Comparison of ENCODE assay signal across 9 cellular contexts in the genomic region with DNA sequence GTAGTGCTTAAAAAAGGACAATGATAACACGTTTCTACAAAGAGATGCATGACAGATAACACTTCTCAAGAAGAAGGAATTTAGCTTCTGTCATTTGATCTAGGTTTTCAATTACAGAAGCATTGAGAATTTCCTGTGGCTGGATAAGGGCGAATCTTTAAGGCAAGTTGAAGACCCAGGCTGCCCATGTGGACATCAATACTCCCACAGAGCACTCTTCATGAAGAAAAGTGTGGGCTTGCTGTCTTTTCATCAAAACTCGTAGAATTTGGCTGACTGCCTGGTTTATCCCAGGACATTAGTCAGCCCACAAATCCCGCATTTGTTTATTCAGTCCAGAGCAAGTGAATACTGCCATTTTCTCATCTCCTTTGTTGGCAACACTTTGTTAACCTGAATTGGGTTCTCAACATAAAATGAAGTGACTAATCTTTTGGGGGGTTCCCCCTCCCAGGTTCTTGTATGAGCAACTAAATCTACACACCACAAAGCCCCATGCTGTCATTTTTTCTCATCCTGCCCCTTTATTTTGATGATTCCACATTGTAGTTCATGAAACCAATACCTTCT. TPM values are rescaled to one million over a fixed set of nuclear protein-coding genes. Genes with fewer than 3 reads are reported as not detected.
DNase-seq lines count a peak whose midpoint lies in the region; ATAC-seq and TF ChIP-seq lines count a peak whose summit lies in the region.
"Had no signal": no experiment of that assay in that cellular context is flagged by ENCODE, and none has a peak within 500 bp of the region (broad histone marks: within the 10 kb centered on the region; RNA-seq: fewer than 3 reads in every experiment).

No MANE protein-coding gene starts in this region.

- H3K36me3 Mint-ChIP-seq in activated CD4-positive, alpha-beta memory T cell treated with anti-CD3 and anti-CD28 coated beads, Interleukin-2, amount 10 ng/mL, durations not matched to agents 7 days and 5 days (ENCODE audit: low read depth) = peaks cover 36% of the 10 kb centered on the region
- no peaks in the 10 kb centered on the region for H3K36me3 Mint-ChIP-seq in glutamatergic neuron (ENCODE audit: unreplicated experiment)
- H3K36me3 Mint-ChIP-seq in progenitor cell of endocrine pancreas (ENCODE audit: insufficient read depth) = no peaks in the 10 kb centered on the region

- no peak for TF ChIP-seq CTCF in AG10803 (conservative IDR thresholded peaks at IDR 0.05; ENCODE audit: low read length)
- TF ChIP-seq CTCF in glutamatergic neuron (IDR thresholded peaks at IDR 0.05; ENCODE audit: partially characterized antibody, unreplicated experiment) = no peak
- TF ChIP-seq CTCF in progenitor cell of endocrine pancreas (IDR thresholded peaks at IDR 0.05; ENCODE audit: unreplicated experiment) = no peak

- DNase-seq in AG10803 (ENCODE audit: low read depth) (peak; percentile 82), HCEC 1CT (peak; percentile 99), iris pigment epithelial cell (ENCODE audit: low read depth) (peak; percentile 99), glutamatergic neuron (no peak), progenitor cell of endocrine pancreas (ENCODE audit: low spot score, unreplicated experiment) (no peak)
- DNase-seq in activated CD4-positive, alpha-beta memory T cell treated with anti-CD3 and anti-CD28 coated beads, Interleukin-2, amount 10 ng/mL, durations not matched to agents 7 days and 5 days = peak; percentile 34

- no peak overlapping the region for H3K4me3 Mint-ChIP-seq in activated CD4-positive, alpha-beta memory T cell treated with anti-CD3 and anti-CD28 coated beads, Interleukin-2, amount 10 ng/mL, durations not matched to agents 7 days and 5 days
- no peak overlapping the region for H3K4me3 Mint-ChIP-seq in glutamatergic neuron (ENCODE audit: unreplicated experiment)
- no peak overlapping the region for H3K4me3 Mint-ChIP-seq in progenitor cell of endocrine pancreas (ENCODE audit: low read depth)

- H3K27ac Mint-ChIP-seq in activated CD4-positive, alpha-beta memory T cell treated with anti-CD3 and anti-CD28 coated beads, Interleukin-2, amount 10 ng/mL, durations not matched to agents 7 days and 5 days = peak overlapping the region; percentile 37
- H3K27ac Mint-ChIP-seq in glutamatergic neuron (ENCODE audit: unreplicated experiment) (no peak overlapping the region), progenitor cell of endocrine pancreas (no peak overlapping the region)

- POLR2A ChIA-PET in activated CD4-positive, alpha-beta memory T cell treated with anti-CD3 and anti-CD28 coated beads, Interleukin-2, amount 10 ng/mL, durations not matched to agents 7 days and 5 days (lab: Charles Lee) = interaction anchor here (1.1 to 1.6 kb wide), 5 partner anchors 10 to 53 kb away, joined by 3 to 10 read pairs (median 6); a partner anchor contains a TSS

- peaks cover 40% of the 10 kb centered on the region for H3K4me1 Mint-ChIP-seq in activated CD4-positive, alpha-beta memory T cell treated with anti-CD3 and anti-CD28 coated beads, Interleukin-2, amount 10 ng/mL, durations not matched to agents 7 days and 5 days
- no peaks in the 10 kb centered on the region for H3K4me1 Mint-ChIP-seq in glutamatergic neuron (ENCODE audit: low read depth, unreplicated experiment)
- H3K4me1 Mint-ChIP-seq in progenitor cell of endocrine pancreas (ENCODE audit: low read depth) = no peaks in the 10 kb centered on the region

- CTCF ChIA-PET in activated CD4-positive, alpha-beta memory T cell treated with anti-CD3 and anti-CD28 coated beads, Interleukin-2, amount 10 ng/mL, durations not matched to agents 7 days and 5 days (lab: Charles Lee) = interaction anchor here (0.7 to 2.0 kb wide), 6 partner anchors 11 to 239 kb away, joined by 3 to 9 read pairs (median 3); no protein-coding TSS in a partner anchor

- ATAC-seq in GM21723 (IDR thresholded peaks at IDR 0.05; ENCODE audit: unreplicated experiment) (no peak), HG02678 (IDR thresholded peaks at IDR 0.05; ENCODE audit: unreplicated experiment) (no peak)
- ATAC-seq: body of pancreas had no signal

- peaks cover 8% of the 10 kb centered on the region for H3K27me3 Mint-ChIP-seq in activated CD4-positive, alpha-beta memory T cell treated with anti-CD3 and anti-CD28 coated beads, Interleukin-2, amount 10 ng/mL, durations not matched to agents 7 days and 5 days
- H3K27me3 Mint-ChIP-seq in glutamatergic neuron (ENCODE audit: unreplicated experiment) = no peaks in the 10 kb centered on the region
- H3K27me3 Mint-ChIP-seq in progenitor cell of endocrine pancreas = no peaks in the 10 kb centered on the region

- H3K4me3 ChIP-seq in AG10803 (ENCODE audit: low read length) = no peak overlapping the region
- H3K4me3 ChIP-seq: body of pancreas had no signal

- H3K9me3 Mint-ChIP-seq in activated CD4-positive, alpha-beta memory T cell treated with anti-CD3 and anti-CD28 coated beads, Interleukin-2, amount 10 ng/mL, durations not matched to agents 7 days and 5 days = no peaks in the 10 kb centered on the region
- H3K9me3 Mint-ChIP-seq in glutamatergic neuron (ENCODE audit: unreplicated experiment) (no peaks in the 10 kb centered on the region), progenitor cell of endocrine pancreas (ENCODE audit: low read depth) (no peaks in the 10 kb centered on the region)

RNA-seq across cellular contexts. Expression of a gene that starts 43.4 kb away (rescaled TPM):
- 1 to 10 TPM; 2.5 to 3.4 TPM for total RNA-seq in activated CD4-positive, alpha-beta memory T cell treated with anti-CD3 and anti-CD28 coated beads, Interleukin-2, amount 10 ng/mL, durations not matched to agents 7 days and 5 days
- total RNA-seq in glutamatergic neuron (ENCODE audit: unreplicated experiment) (0.93 TPM), progenitor cell of endocrine pancreas (1.2 and 3.9 TPM in 2 replicates)

RNA-seq across cellular contexts. Expression of a gene that starts 57.9 kb away (rescaled TPM):
- total RNA-seq in activated CD4-positive, alpha-beta memory T cell treated with anti-CD3 and anti-CD28 coated beads, Interleukin-2, amount 10 ng/mL, durations not matched to agents 7 days and 5 days = 1 to 10 TPM; 2.6 TPM
- total RNA-seq in glutamatergic neuron (ENCODE audit: unreplicated experiment) (not detected), progenitor cell of endocrine pancreas (not detected in 2 replicates)

RNA-seq across cellular contexts. Expression of a gene that starts 58.3 kb away (rescaled TPM):
- 10 to 100 TPM; 19.4 to 23.2 TPM for total RNA-seq in activated CD4-positive, alpha-beta memory T cell treated with anti-CD3 and anti-CD28 coated beads, Interleukin-2, amount 10 ng/mL, durations not matched to agents 7 days and 5 days
- total RNA-seq in glutamatergic neuron (ENCODE audit: unreplicated experiment) (not detected), progenitor cell of endocrine pancreas (not detected in 2 replicates)

Comparison
In these comparisons a context has a peak if more than half of its experiments do, and no peak if none do; other contexts are left out.
1. DNase-seq: peak in AG10803 (single experiment), HCEC 1CT (single experiment), activated CD4-positive, alpha-beta memory T cell treated with anti-CD3 and anti-CD28 coated beads, Interleukin-2, amount 10 ng/mL, durations not matched to agents 7 days and 5 days (single experiment) and iris pigment epithelial cell (single experiment); none in glutamatergic neuron (single experiment) and progenitor cell of endocrine pancreas (single experiment).
2. RNA of a gene that starts 58.3 kb away (total RNA-seq): 19.4 to 23.2 TPM in activated CD4-positive, alpha-beta memory T cell treated with anti-CD3 and anti-CD28 coated beads, Interleukin-2, amount 10 ng/mL, durations not matched to agents 7 days and 5 days; not detected in glutamatergic neuron (single experiment) and not detected in progenitor cell of endocrine pancreas; every median in the first group is over 10 times any median in the second.